1 cellular context compared by ENCODE assay signal in genomic region chr17:28985950-28986713, GRCh38.
A peak's percentile ranks its signal among the peaks of the same experiment; 100 is the strongest.
TF ChIP-seq lines count a peak whose summit lies in the region.

No MANE protein-coding gene starts in this region.

TF ChIP-seq in WTC11, 78 proteins besides CTCF, POLR2A, EP300 and RAD21 (continued from another document and continues in another):
- no peak for TF ChIP-seq ERG (CRISPR knock-in tag; IDR thresholded peaks at IDR 0.05)
- TF ChIP-seq MAX (CRISPR knock-in tag; IDR thresholded peaks at IDR 0.05) = 0 out of 2 replicates have a peak, but pooled peaks have one; percentile 11
- no peak for TF ChIP-seq E2F1 (CRISPR knock-in tag; IDR thresholded peaks at IDR 0.05)
- peak; percentile 84 for TF ChIP-seq SP1 (CRISPR knock-in tag; conservative IDR thresholded peaks at IDR 0.05)
- TF ChIP-seq MLX (CRISPR knock-in tag; IDR thresholded peaks at IDR 0.05) = no peak
- TF ChIP-seq ZNF423 (CRISPR knock-in tag; IDR thresholded peaks at IDR 0.05) = peak; percentile 92
- 0 out of 2 replicates have a peak, but pooled peaks have one; percentile 12 for TF ChIP-seq PRDM15 (CRISPR knock-in tag; IDR thresholded peaks at IDR 0.05)
- no peak for TF ChIP-seq GTF2I (CRISPR knock-in tag; conservative IDR thresholded peaks at IDR 0.05)
- no peak for TF ChIP-seq STAT6 (CRISPR knock-in tag; conservative IDR thresholded peaks at IDR 0.05; ENCODE audit: low read depth)
- no peak for TF ChIP-seq ZSCAN18 (CRISPR knock-in tag; IDR thresholded peaks at IDR 0.05)
- TF ChIP-seq AR (CRISPR knock-in tag; IDR thresholded peaks at IDR 0.05) = no peak
- TF ChIP-seq CDX4 (CRISPR knock-in tag; IDR thresholded peaks at IDR 0.05; ENCODE audit: borderline replicate concordance) = no peak
- TF ChIP-seq ARID4B (CRISPR knock-in tag; IDR thresholded peaks at IDR 0.05; ENCODE audit: borderline replicate concordance) = no peak
- no peak for TF ChIP-seq ZNF396 (CRISPR knock-in tag; IDR thresholded peaks at IDR 0.05; ENCODE audit: borderline replicate concordance)
- peak; percentile 63; the same call in 1 of the 2 replicates for TF ChIP-seq CBFB (CRISPR knock-in tag; IDR thresholded peaks at IDR 0.05; ENCODE audit: low read depth)
- TF ChIP-seq AFF4 (CRISPR knock-in tag; IDR thresholded peaks at IDR 0.05; ENCODE audit: borderline replicate concordance) = no peak
- no peak for TF ChIP-seq ATF2 (CRISPR knock-in tag; IDR thresholded peaks at IDR 0.05; ENCODE audit: borderline replicate concordance, low read depth)
- no peak for TF ChIP-seq NR2C2 (CRISPR knock-in tag; IDR thresholded peaks at IDR 0.05)
- TF ChIP-seq CREM (CRISPR knock-in tag; IDR thresholded peaks at IDR 0.05) = 0 out of 2 replicates have a peak, but pooled peaks have one; percentile 46
- TF ChIP-seq ZNF416 (CRISPR knock-in tag; IDR thresholded peaks at IDR 0.05) = no peak
- TF ChIP-seq GRHL2 (CRISPR knock-in tag; IDR thresholded peaks at IDR 0.05; ENCODE audit: insufficient replicate concordance, severe bottlenecking) = no peak
- peak; percentile 44; the same call in 1 of the 2 replicates for TF ChIP-seq FOXP1 (CRISPR knock-in tag; IDR thresholded peaks at IDR 0.05; ENCODE audit: borderline replicate concordance)
